In genomic region chr1:36450270-36450918, GRCh38 we compare ENCODE assay signal across 8 cellular contexts. TPM values are rescaled to one million over a fixed set of nuclear protein-coding genes. Genes with fewer than 3 reads are reported as not detected.
DNase-seq lines count a peak whose midpoint lies in the region; ATAC-seq and TF ChIP-seq lines count a peak whose summit lies in the region.

Gene OSCP1 (minus strand): TSS chr1:36450451. CDS start chr1:36450369, 82 bp downstream.

- no peaks in the 10 kb centered on the region for H3K27me3 ChIP-seq in effector memory CD4-positive, alpha-beta T cell (replicated peaks; ENCODE audit: control insufficient read depth, insufficient read depth, low read length, poor library complexity, severe bottlenecking)

- peak within 1 kb of the TSS; percentile 86 for H3K27ac ChIP-seq in effector memory CD4-positive, alpha-beta T cell (ENCODE audit: insufficient read depth, low read length, poor library complexity, severe bottlenecking)

- ATAC-seq in GM19397 (IDR thresholded peaks at IDR 0.05; ENCODE audit: unreplicated experiment) = peak; percentile 98
- peak; percentile 96 for ATAC-seq in HG03571 (IDR thresholded peaks at IDR 0.05; ENCODE audit: unreplicated experiment)

- H3K9me3 Mint-ChIP-seq in CD14-positive monocyte = no peaks in the 10 kb centered on the region

- intact Hi-C loops in CD14-positive monocyte (cut with micrococcal nuclease) = no loop called here

- peaks cover 13% of the 10 kb centered on the region for H3K36me3 ChIP-seq in effector memory CD4-positive, alpha-beta T cell (ENCODE audit: control insufficient read depth, insufficient read depth, low read length)

- no peaks in the 10 kb centered on the region for H3K9me3 ChIP-seq in effector memory CD4-positive, alpha-beta T cell (ENCODE audit: control insufficient read depth, low read length)

- no peak for TF ChIP-seq CTCF in CD14-positive monocyte (IDR thresholded peaks at IDR 0.05)

- peaks cover 1 to 18% (median 3%) of the 10 kb centered on the region in 3 donors for H3K27me3 Mint-ChIP-seq in CD14-positive monocyte (ENCODE audit: low read depth in 3 of 3)

- H3K36me3 Mint-ChIP-seq in CD14-positive monocyte = peaks cover 10 to 20% of the 10 kb centered on the region in 2 donors

- H3K4me3 ChIP-seq in effector memory CD4-positive, alpha-beta T cell (ENCODE audit: insufficient read depth, low read depth, low read length, poor library complexity, severe bottlenecking) = peak within 1 kb of the TSS; percentile 77

- H3K27ac Mint-ChIP-seq in CD14-positive monocyte = peak within 1 kb of the TSS; percentile 91 to 97 (median 96)

- H3K4me3 Mint-ChIP-seq in CD14-positive monocyte = peak within 1 kb of the TSS; percentile 80 to 89

- peaks cover 5% of the 10 kb centered on the region for H3K4me1 ChIP-seq in effector memory CD4-positive, alpha-beta T cell (ENCODE audit: control insufficient read depth, insufficient read depth, low read length, poor library complexity, severe bottlenecking)

- H3K4me1 Mint-ChIP-seq in CD14-positive monocyte = peaks cover 29% of the 10 kb centered on the region

- peak; percentile 94 for DNase-seq in CD14-positive monocyte (ENCODE audit: low spot score)
- peak; percentile 93 for DNase-seq in NCI-H82 treated with DMSO at 0.1 percent for 48 hours (lab: John Stamatoyannopoulos, UW; ENCODE audit: unreplicated experiment)
- DNase-seq in activated CD8-positive, alpha-beta memory T cell treated with anti-CD3 and anti-CD28 coated beads for 48 hours (ENCODE audit: low read depth in 2 of 3, low spot score in 2 of 3) = peak; percentile 68 to 76 (median 71)
- DNase-seq in effector memory CD4-positive, alpha-beta T cell = peak; percentile 77 to 83 (median 79)
- peak; percentile 98 for DNase-seq in lung microvascular endothelial cell (ENCODE audit: low read depth in 2 of 2)
- peak; percentile 65 to 71 (median 68) for DNase-seq in stimulated activated CD4-positive, alpha-beta T cell treated with anti-CD3 and anti-CD28 coated beads, TNF-alpha, amount 100 ng/mL, for 4 hours (ENCODE audit: low read depth in 3 of 3)

RNA-seq across cellular contexts. Expression of gene OSCP1, which starts in this region (rescaled TPM):
- polyA plus RNA-seq in CD14-positive monocyte = under 1 TPM in 1 of 2 donors, not detected in 1; 0.82 TPM
- 4.2 and 5.2 TPM in 2 replicates for total RNA-seq in lung microvascular endothelial cell

Comparison
In these comparisons a context has a peak if more than half of its experiments do, and no peak if none do; other contexts are left out.
1. Peak in every context shown above with its lines: DNase-seq, ATAC-seq, H3K4me3 ChIP-seq and H3K27ac ChIP-seq.
2. Peak in DNase-seq in CD14-positive monocyte; RNA of the gene not detected or under 1 TPM.